ENCODE assay signal across 1 cellular context in genomic region chr15:40320409-40320808, GRCh38.
TF ChIP-seq lines count a peak whose summit lies in the region.

No MANE protein-coding gene starts in this region.

TF ChIP-seq in neural cell, 6 proteins besides CTCF, POLR2A, EP300 and RAD21:
- TF ChIP-seq EZH2 (IDR thresholded peaks at IDR 0.05; ENCODE audit: borderline replicate concordance, insufficient read depth, low read length, poor library complexity, severe bottlenecking) = no peak
